14 cellular contexts compared by ENCODE assay signal in the genomic region with DNA sequence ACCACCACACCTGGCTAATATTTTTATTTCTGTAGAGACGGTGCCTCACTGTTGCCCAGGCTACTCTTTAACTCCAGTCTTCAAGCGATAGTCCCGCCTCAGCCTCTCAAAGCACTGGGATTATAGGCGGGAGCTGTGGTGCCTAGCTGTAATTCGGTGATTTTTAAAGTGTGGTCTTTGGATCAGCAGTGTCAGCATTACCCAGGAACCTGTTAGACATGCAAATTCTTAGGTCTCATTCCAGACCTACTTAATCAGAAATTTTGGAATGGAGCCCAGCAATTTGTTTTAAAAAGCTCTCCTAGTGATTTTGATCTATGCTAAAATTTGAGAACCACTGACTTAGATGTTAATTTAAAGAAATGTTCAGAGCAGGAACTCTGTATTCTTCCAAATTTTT. TPM values are rescaled to one million over a fixed set of nuclear protein-coding genes. Genes with fewer than 3 reads are reported as not detected.
A peak's percentile ranks its signal among the peaks of the same experiment; 100 is the strongest.
DNase-seq lines count a peak whose midpoint lies in the region; ATAC-seq and TF ChIP-seq lines count a peak whose summit lies in the region.
"Had no signal": no experiment of that assay in that cellular context is flagged by ENCODE, and none has a peak within 500 bp of the region (broad histone marks: within the 10 kb centered on the region; RNA-seq: fewer than 3 reads in every experiment).

No MANE protein-coding gene starts in this region.

- TF ChIP-seq EP300 in Ishikawa (IDR thresholded peaks at IDR 0.05; ENCODE audit: borderline replicate concordance), result no peak

- ATAC-seq in HG02678 (IDR thresholded peaks at IDR 0.05; ENCODE audit: unreplicated experiment) (no peak), HG03378 (IDR thresholded peaks at IDR 0.05; ENCODE audit: unreplicated experiment) (no peak)
- ATAC-seq: natural killer cell treated with Interleukin-12 subunit alpha and Interleukin-12 subunit beta and Interleukin-15 and Interleukin-18, amount 100 ng/mL, for 72 hours; T-helper 17 cell had no signal

- H3K9me3 Mint-ChIP-seq in Calu3 (ENCODE audit: low read depth, unreplicated experiment), result no peaks in the 10 kb centered on the region
- no peaks in the 10 kb centered on the region for H3K9me3 Mint-ChIP-seq in nephron progenitor cell
- H3K9me3 Mint-ChIP-seq: natural killer cell treated with Interleukin-12 subunit alpha and Interleukin-12 subunit beta and Interleukin-15 and Interleukin-18, amount 100 ng/mL, for 72 hours had no signal

- H3K4me3 Mint-ChIP-seq in Calu3 (ENCODE audit: low read depth, unreplicated experiment), result no peak overlapping the region
- H3K4me3 Mint-ChIP-seq in nephron progenitor cell, result no peak overlapping the region
- H3K4me3 Mint-ChIP-seq: natural killer cell treated with Interleukin-12 subunit alpha and Interleukin-12 subunit beta and Interleukin-15 and Interleukin-18, amount 100 ng/mL, for 72 hours; T-helper 17 cell had no signal

- DNase-seq in Calu3 (peak; percentile 20), dedifferentiated amniotic fluid mesenchymal stem cell (ENCODE audit: extremely low spot score) (peak; percentile 65), nephron progenitor cell (no peak), NCI-H510A (lab: John Stamatoyannopoulos, UW) (no peak), NCI-H1436 treated with DMSO at 0.1 percent for 48 hours (lab: John Stamatoyannopoulos, UW) (no peak)
- DNase-seq: activated CD8-positive, alpha-beta memory T cell treated with anti-CD3 and anti-CD28 coated beads, Interleukin-2, amount 50 U/mL, for 4 hours; NCI-H510A treated with DMSO at 0.1 percent for 48 hours; stimulated activated CD4-positive, alpha-beta T cell treated with anti-CD3 and anti-CD28 coated beads, Interleukin-4, amount 100 ng/mL, for 4 hours; T-helper 17 cell; transverse colon had no signal

- H3K36me3 Mint-ChIP-seq in Calu3 (ENCODE audit: insufficient read depth, unreplicated experiment), result peaks cover 4% of the 10 kb centered on the region
- peaks cover 29% of the 10 kb centered on the region for H3K36me3 Mint-ChIP-seq in nephron progenitor cell (ENCODE audit: low read depth)

- intact Hi-C loops in Calu3 (cut with micrococcal nuclease; ENCODE audit: unreplicated experiment), result no loop called here

- H3K27ac Mint-ChIP-seq in Calu3 (ENCODE audit: unreplicated experiment), result no peak overlapping the region
- H3K27ac Mint-ChIP-seq in nephron progenitor cell, result peak overlapping the region; percentile 31
- H3K27ac Mint-ChIP-seq: natural killer cell treated with Interleukin-12 subunit alpha and Interleukin-12 subunit beta and Interleukin-15 and Interleukin-18, amount 100 ng/mL, for 72 hours; T-helper 17 cell had no signal

- H3K27me3 Mint-ChIP-seq in Calu3 (ENCODE audit: unreplicated experiment), result no peaks in the 10 kb centered on the region
- no peaks in the 10 kb centered on the region for H3K27me3 Mint-ChIP-seq in nephron progenitor cell (ENCODE audit: low read depth, poor library complexity)
- H3K27me3 Mint-ChIP-seq: natural killer cell treated with Interleukin-12 subunit alpha and Interleukin-12 subunit beta and Interleukin-15 and Interleukin-18, amount 100 ng/mL, for 72 hours; T-helper 17 cell had no signal

- H3K4me1 Mint-ChIP-seq in Calu3 (ENCODE audit: low read depth, unreplicated experiment) (no peaks in the 10 kb centered on the region), nephron progenitor cell (no peaks in the 10 kb centered on the region)
- H3K4me1 Mint-ChIP-seq: T-helper 17 cell had no signal

- TF ChIP-seq CTCF in Calu3 (IDR thresholded peaks at IDR 0.05; ENCODE audit: unreplicated experiment) (no peak), nephron progenitor cell (IDR thresholded peaks at IDR 0.05) (no peak)

- CTCF ChIA-PET in Calu3 (lab: Charles Lee), result no interaction called here

- BruUV-seq in Calu3 (replicated peaks; lab: Mats Ljungman, UMichigan), result no TSS peak

- TF ChIP-seq RAD21 in Ishikawa (IDR thresholded peaks at IDR 0.05; ENCODE audit: low read depth), result no peak

TF ChIP-seq in Ishikawa, 13 proteins besides CTCF, POLR2A, EP300 and RAD21:
- TF ChIP-seq NFIC (IDR thresholded peaks at IDR 0.05) (peak; percentile 67), YY1 (IDR thresholded peaks at IDR 0.05; ENCODE audit: low read depth) (no peak), TEAD4 (IDR thresholded peaks at IDR 0.05) (peak; percentile 70)
TF ChIP-seq in Ishikawa: peak in this region for 2.

RNA-seq across cellular contexts. Expression of gene GOLM2, which starts 51.9 kb away (rescaled TPM):
- 62.9 and 68.2 TPM in 2 replicates for total RNA-seq in Calu3 (2022)

Comparison
In these comparisons a context has a peak if more than half of its experiments do, and no peak if none do; other contexts are left out.
1. DNase-seq: peak in Calu3 (single experiment) and dedifferentiated amniotic fluid mesenchymal stem cell (single experiment); none in nephron progenitor cell (single experiment), NCI-H510A (single experiment) and NCI-H1436 treated with DMSO at 0.1 percent for 48 hours (single experiment).